Comparison of ENCODE assay signal across 1 cellular context in genomic region chr6:134413241-134413643, GRCh38.
TF ChIP-seq lines count a peak whose summit lies in the region.

No MANE protein-coding gene starts in this region.

TF ChIP-seq in GM23338, 12 proteins besides CTCF, POLR2A, EP300 and RAD21 (continued from another document):
- TF ChIP-seq ZNF462 (CRISPR knock-in tag; IDR thresholded peaks at IDR 0.05) = no peak
- no peak for TF ChIP-seq STAT1 (IDR thresholded peaks at IDR 0.05; ENCODE audit: unreplicated experiment)
- no peak for TF ChIP-seq POLR2AphosphoS5 (IDR thresholded peaks at IDR 0.05; ENCODE audit: low read depth)
- no peak for TF ChIP-seq JUNB (IDR thresholded peaks at IDR 0.05; ENCODE audit: unreplicated experiment)
